Comparison of ENCODE assay signal across 10 cellular contexts in the genomic region with DNA sequence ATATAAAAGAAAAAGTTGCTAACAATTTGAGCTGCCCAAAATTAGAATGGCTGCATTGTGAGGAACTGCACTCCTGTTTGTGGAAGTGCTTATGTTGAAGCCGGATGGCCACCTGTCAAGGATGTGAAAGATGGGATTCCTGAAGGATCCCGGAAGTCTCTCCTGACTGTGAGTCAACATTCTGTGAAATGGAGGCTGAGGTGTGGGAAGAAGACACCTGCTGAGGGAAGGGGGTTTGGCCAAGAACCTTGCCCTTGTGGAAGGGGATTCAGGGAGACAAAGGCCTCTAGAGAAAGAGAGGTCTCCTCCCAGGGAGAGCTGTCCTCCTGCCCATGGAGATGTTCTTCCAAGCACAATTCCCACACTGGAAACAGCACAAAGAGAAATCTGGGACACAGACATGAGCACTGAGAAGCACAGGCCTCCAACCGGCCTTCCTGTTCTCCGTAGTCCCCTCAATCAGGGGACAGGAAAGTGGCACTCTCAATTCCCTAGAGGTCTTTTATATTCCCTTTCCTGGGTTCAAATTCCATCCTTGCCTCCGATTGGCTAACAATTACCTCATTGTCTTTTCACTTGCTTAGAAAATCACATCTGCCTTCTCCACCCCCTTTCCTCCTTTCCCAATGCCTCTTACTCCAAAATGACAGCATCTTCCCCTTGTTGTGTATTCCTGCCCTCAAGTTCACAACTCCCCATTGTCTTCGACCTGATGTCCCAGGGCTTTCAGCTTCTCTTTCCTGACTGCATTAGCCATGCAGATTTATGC.
A peak's percentile ranks its signal among the peaks of the same experiment; 100 is the strongest.
DNase-seq lines count a peak whose midpoint lies in the region; ATAC-seq and TF ChIP-seq lines count a peak whose summit lies in the region.
"Had no signal": no experiment of that assay in that cellular context is flagged by ENCODE, and none has a peak within 500 bp of the region (broad histone marks: within the 10 kb centered on the region; RNA-seq: fewer than 3 reads in every experiment).

No MANE protein-coding gene starts in this region.

- peak overlapping the region; percentile 20 for H2AFZ ChIP-seq in GM23338

- ATAC-seq in GM23338 (peak; percentile 50), left ventricle myocardium superior (peak; percentile 31), HG02678 (IDR thresholded peaks at IDR 0.05; ENCODE audit: unreplicated experiment) (no peak), HG03025 (IDR thresholded peaks at IDR 0.05; ENCODE audit: low FRiP score, unreplicated experiment) (no peak)

- H3K27ac Mint-ChIP-seq in GM23338: no peak overlapping the region

- H4K20me1 ChIP-seq in GM23338 (replicated peaks; ENCODE audit: insufficient read depth): no peaks in the 10 kb centered on the region

- no peak overlapping the region for H3K4me3 ChIP-seq in GM23338
- no peak overlapping the region for H3K4me3 ChIP-seq in thyroid gland (replicated peaks in 1 of 3)

- no peaks in the 10 kb centered on the region for H3K9me3 ChIP-seq in thyroid gland

- WGBS in thyroid gland, 2 donors: 70 to 73% methylated on average over 6 of the region's 6 CpGs

- peaks cover 10% of the 10 kb centered on the region for H3K4me1 Mint-ChIP-seq in GM23338

- H3K9me2 ChIP-seq in GM23338 (ENCODE audit: insufficient read depth): peaks cover 7% of the 10 kb centered on the region; the same call in 1 of the 2 replicates

- intact Hi-C loops in left ventricle myocardium superior (cut with micrococcal nuclease) (no loop called here), thyroid gland (cut with DNase I) (no loop called here)

- no peaks in the 10 kb centered on the region for H3K4me1 ChIP-seq in GM23338 (ENCODE audit: insufficient read depth)
- peaks cover 5 to 7% of the 10 kb centered on the region in 2 donors for H3K4me1 ChIP-seq in thyroid gland

- H3K79me2 ChIP-seq in GM23338 (replicated peaks; ENCODE audit: insufficient read depth): no peaks in the 10 kb centered on the region

- DNase-seq in A172 (ENCODE audit: low spot score) (peak; percentile 65), GM23338 (ENCODE audit: low spot score) (peak; percentile 25), SHP77 (lab: John Stamatoyannopoulos, UW) (peak; percentile 72 to 76), left ventricle myocardium superior (no peak), thyroid gland (no peak), DMS114 treated with DMSO at 0.1 percent for 48 hours (lab: John Stamatoyannopoulos, UW; ENCODE audit: unreplicated experiment) (no peak)
- DNase-seq: COR-L47, NCI-H1436 treated with DMSO at 0.1 percent for 48 hours had no signal

- H3K36me3 ChIP-seq in GM23338 (ENCODE audit: insufficient read depth): no peaks in the 10 kb centered on the region
- no peaks in the 10 kb centered on the region for H3K36me3 ChIP-seq in thyroid gland

- no peaks in the 10 kb centered on the region for H3F3A ChIP-seq in GM23338 (replicated peaks; ENCODE audit: low read depth)

- no peak overlapping the region for H3K27ac ChIP-seq in GM23338 (ENCODE audit: low read depth)
- no peak overlapping the region for H3K27ac ChIP-seq in thyroid gland

- no peak overlapping the region for H3K4me3 Mint-ChIP-seq in GM23338

- no peak for TF ChIP-seq POLR2A in thyroid gland (IDR thresholded peaks at IDR 0.05)

- no peaks in the 10 kb centered on the region for H3K36me3 Mint-ChIP-seq in GM23338 (ENCODE audit: low read depth)

- no peaks in the 10 kb centered on the region for H3K27me3 ChIP-seq in GM23338 (ENCODE audit: insufficient read depth)
- H3K27me3 ChIP-seq in thyroid gland: no peaks in the 10 kb centered on the region

- H3K9me3 Mint-ChIP-seq in GM23338: no peaks in the 10 kb centered on the region

- peaks cover 12% of the 10 kb centered on the region for H3K27me3 Mint-ChIP-seq in GM23338 (ENCODE audit: insufficient read depth, low read depth, poor library complexity)

- TF ChIP-seq CTCF in GM23338 (conservative IDR thresholded peaks at IDR 0.05; ENCODE audit: low read depth in 2 of 2) (no peak), thyroid gland (IDR thresholded peaks at IDR 0.05) (no peak)

- H3K4me2 ChIP-seq in GM23338: no peak overlapping the region

TF ChIP-seq in GM23338, 12 proteins besides CTCF, POLR2A, EP300 and RAD21 (continues in another document):
- TF ChIP-seq, protein P1, sequence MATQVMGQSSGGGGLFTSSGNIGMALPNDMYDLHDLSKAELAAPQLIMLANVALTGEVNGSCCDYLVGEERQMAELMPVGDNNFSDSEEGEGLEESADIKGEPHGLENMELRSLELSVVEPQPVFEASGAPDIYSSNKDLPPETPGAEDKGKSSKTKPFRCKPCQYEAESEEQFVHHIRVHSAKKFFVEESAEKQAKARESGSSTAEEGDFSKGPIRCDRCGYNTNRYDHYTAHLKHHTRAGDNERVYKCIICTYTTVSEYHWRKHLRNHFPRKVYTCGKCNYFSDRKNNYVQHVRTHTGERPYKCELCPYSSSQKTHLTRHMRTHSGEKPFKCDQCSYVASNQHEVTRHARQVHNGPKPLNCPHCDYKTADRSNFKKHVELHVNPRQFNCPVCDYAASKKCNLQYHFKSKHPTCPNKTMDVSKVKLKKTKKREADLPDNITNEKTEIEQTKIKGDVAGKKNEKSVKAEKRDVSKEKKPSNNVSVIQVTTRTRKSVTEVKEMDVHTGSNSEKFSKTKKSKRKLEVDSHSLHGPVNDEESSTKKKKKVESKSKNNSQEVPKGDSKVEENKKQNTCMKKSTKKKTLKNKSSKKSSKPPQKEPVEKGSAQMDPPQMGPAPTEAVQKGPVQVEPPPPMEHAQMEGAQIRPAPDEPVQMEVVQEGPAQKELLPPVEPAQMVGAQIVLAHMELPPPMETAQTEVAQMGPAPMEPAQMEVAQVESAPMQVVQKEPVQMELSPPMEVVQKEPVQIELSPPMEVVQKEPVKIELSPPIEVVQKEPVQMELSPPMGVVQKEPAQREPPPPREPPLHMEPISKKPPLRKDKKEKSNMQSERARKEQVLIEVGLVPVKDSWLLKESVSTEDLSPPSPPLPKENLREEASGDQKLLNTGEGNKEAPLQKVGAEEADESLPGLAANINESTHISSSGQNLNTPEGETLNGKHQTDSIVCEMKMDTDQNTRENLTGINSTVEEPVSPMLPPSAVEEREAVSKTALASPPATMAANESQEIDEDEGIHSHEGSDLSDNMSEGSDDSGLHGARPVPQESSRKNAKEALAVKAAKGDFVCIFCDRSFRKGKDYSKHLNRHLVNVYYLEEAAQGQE (IDR thresholded peaks at IDR 0.05; ENCODE audit: unreplicated experiment): no peak
- TF ChIP-seq STAT1 (IDR thresholded peaks at IDR 0.05; ENCODE audit: unreplicated experiment): no peak
- TF ChIP-seq POLR2AphosphoS5 (IDR thresholded peaks at IDR 0.05; ENCODE audit: low read depth): no peak
- TF ChIP-seq CREB1 (CRISPR knock-in tag; IDR thresholded peaks at IDR 0.05; ENCODE audit: low read depth): no peak
- no peak for TF ChIP-seq ZNF114 (CRISPR knock-in tag; IDR thresholded peaks at IDR 0.05)
- no peak for TF ChIP-seq EZH2phosphoT487 (IDR thresholded peaks at IDR 0.05; ENCODE audit: unreplicated experiment)
- no peak for TF ChIP-seq EZH2 (IDR thresholded peaks at IDR 0.05; ENCODE audit: low read depth, unreplicated experiment)
- no peak for TF ChIP-seq ZNF331 (CRISPR knock-in tag; IDR thresholded peaks at IDR 0.05; ENCODE audit: low read depth)

Comparison
In these comparisons a context has a peak if more than half of its experiments do, and no peak if none do; other contexts are left out.
1. DNase-seq: peak in A172 (single experiment), GM23338 (single experiment) and SHP77 (2 of 2); none in left ventricle myocardium superior (single experiment), thyroid gland (0 of 2) and DMS114 treated with DMSO at 0.1 percent for 48 hours (single experiment).
2. ATAC-seq: peak in GM23338 (single experiment) and left ventricle myocardium superior (single experiment); none in HG02678 (single experiment) and HG03025 (single experiment).